In the genomic region with DNA sequence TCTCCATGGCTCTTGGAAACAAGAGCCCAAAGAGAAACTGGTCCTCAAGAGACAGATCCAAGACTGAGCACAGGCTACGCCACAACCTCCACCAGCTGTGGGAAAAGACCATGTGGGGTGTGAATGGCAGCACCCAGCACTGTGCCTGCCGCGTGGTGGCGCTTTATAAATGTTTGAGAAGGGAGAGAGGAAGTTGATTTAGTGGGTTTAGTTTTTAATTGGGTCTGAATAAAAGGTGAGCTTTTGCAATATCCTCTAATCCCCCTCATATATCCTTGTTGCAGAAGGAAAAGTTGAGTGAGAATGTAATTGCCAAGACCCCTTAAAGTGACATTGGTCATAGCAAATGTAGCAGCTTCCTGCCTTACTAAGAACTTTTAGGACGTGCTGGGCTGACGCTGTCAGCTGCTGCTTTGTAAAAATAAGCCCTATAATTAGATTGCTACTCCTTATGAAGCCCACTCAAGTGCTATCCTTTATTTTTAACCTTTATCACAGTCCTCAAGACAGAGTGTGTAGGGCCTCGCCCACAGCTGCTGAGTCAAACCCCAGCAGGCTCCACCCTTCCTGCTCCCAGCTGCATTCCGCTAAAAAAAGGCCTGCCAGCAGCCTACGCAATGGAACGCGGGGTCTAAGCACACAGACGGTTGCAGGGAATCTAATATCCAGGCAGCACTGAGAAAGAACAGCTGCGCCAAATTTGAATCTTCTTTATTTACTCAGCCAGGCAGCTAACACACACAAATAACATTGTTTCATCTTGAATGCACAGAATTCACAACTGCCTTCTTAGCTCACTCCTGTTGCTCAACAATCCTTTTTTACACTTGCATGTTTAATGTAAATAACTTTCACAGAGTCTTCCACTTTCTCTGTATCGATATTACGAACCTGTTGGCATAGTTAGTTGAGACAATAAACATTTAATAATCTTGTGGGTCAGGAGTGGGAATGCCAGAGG, we compare ENCODE assay signal across 8 cellular contexts. TPM values are rescaled to one million over a fixed set of nuclear protein-coding genes. Genes with fewer than 3 reads are reported as not detected.
A peak's percentile ranks its signal among the peaks of the same experiment; 100 is the strongest.
DNase-seq lines count a peak whose midpoint lies in the region; ATAC-seq and TF ChIP-seq lines count a peak whose summit lies in the region.

No MANE protein-coding gene starts in this region.

- peaks cover 24 to 27% (median 26%) of the 10 kb centered on the region in 3 donors for H3K4me1 Mint-ChIP-seq in T-cell

- peak overlapping the region; percentile 1 to 58 (median 48) for H3K4me3 Mint-ChIP-seq in T-cell

- no peaks in the 10 kb centered on the region for H3K36me3 ChIP-seq in KMS-11 (ENCODE audit: insufficient read depth)
- no peaks in the 10 kb centered on the region for H3K36me3 ChIP-seq in rectal smooth muscle tissue (ENCODE audit: control insufficient read depth, insufficient read depth, low read length)

- WGBS in right cardiac atrium: 5% methylated on average over 15 of the region's 15 CpGs

- no peaks in the 10 kb centered on the region for H4K20me1 ChIP-seq in KMS-11 (ENCODE audit: insufficient read depth)

- H3K27me3 ChIP-seq in KMS-11 (ENCODE audit: insufficient read depth, low read depth) (no peaks in the 10 kb centered on the region), right cardiac atrium (ENCODE audit: control insufficient read depth, insufficient read depth) (no peaks in the 10 kb centered on the region), rectal smooth muscle tissue (ENCODE audit: control insufficient read depth, insufficient read depth, low read length) (no peaks in the 10 kb centered on the region)

- H3K27me3 Mint-ChIP-seq in T-cell: no peaks in the 10 kb centered on the region

- POLR2A ChIA-PET in T-cell (lab: Charles Lee): interaction anchor here in 1 of 2 donors (0.6 kb wide), 1 partner anchor 1370 kb away, joined by 4 read pairs; no protein-coding TSS in a partner anchor

- no peaks in the 10 kb centered on the region for H3K9me3 ChIP-seq in right cardiac atrium (ENCODE audit: control insufficient read depth, low read length)

- intact Hi-C loops in right cardiac atrium (cut with DNase I): loop anchor here (5.0 to 10.0 kb wide), 4 partner anchors 48 to 395 kb away; a partner anchor contains a TSS

- H3K4me2 ChIP-seq in KMS-11: peak overlapping the region; percentile 57

- peak overlapping the region; percentile 80 to 86 for H3K27ac Mint-ChIP-seq in T-cell

- H3K27ac ChIP-seq in KMS-11: no peak overlapping the region; the same call in 1 of the 2 replicates
- peak overlapping the region; percentile 92 for H3K27ac ChIP-seq in right cardiac atrium (ENCODE audit: low read length)
- H3K27ac ChIP-seq in rectal smooth muscle tissue (ENCODE audit: low read depth, low read length): peak overlapping the region; percentile 83

- peak; percentile 90 for TF ChIP-seq CTCF in KMS-11 (conservative IDR thresholded peaks at IDR 0.05; ENCODE audit: low read depth, low read length)

- peaks cover 27% of the 10 kb centered on the region for H3K4me1 ChIP-seq in KMS-11 (ENCODE audit: low read depth, poor library complexity, severe bottlenecking)
- H3K4me1 ChIP-seq in right cardiac atrium (ENCODE audit: control insufficient read depth, insufficient read depth, low read length): peaks cover 2% of the 10 kb centered on the region
- peaks cover 21% of the 10 kb centered on the region for H3K4me1 ChIP-seq in rectal smooth muscle tissue (ENCODE audit: control insufficient read depth, insufficient read depth, low read length)

- peaks cover 4% of the 10 kb centered on the region for H3K36me3 Mint-ChIP-seq in T-cell

- H3K9ac ChIP-seq in KMS-11 (peak overlapping the region; percentile 13; the same call in 1 of the 2 replicates), rectal smooth muscle tissue (ENCODE audit: low read length) (no peak overlapping the region)

- H3K79me2 ChIP-seq in KMS-11 (ENCODE audit: insufficient read depth, low read depth): no peaks in the 10 kb centered on the region

- H3K4me3 ChIP-seq in KMS-11 (IDR thresholded peaks at IDR 0.05; ENCODE audit: insufficient read depth, low read depth, low read length) (peak overlapping the region; percentile 51), right cardiac atrium (ENCODE audit: low read length) (peak overlapping the region; percentile 14), rectal smooth muscle tissue (ENCODE audit: low read length) (peak overlapping the region; percentile 48)

- CTCF ChIA-PET in T-cell (lab: Charles Lee): interaction anchor here (0.5 to 3.6 kb wide), 41 partner anchors 8 to 1443 kb away, joined by 3 to 49 read pairs (median 4); a partner anchor contains a TSS

- peak; percentile 76 for ATAC-seq in GM21528 (IDR thresholded peaks at IDR 0.05; ENCODE audit: low FRiP score, unreplicated experiment)
- peak; percentile 65 to 89 (median 78) for ATAC-seq in T-cell (replicated peaks in 1 of 4)
- ATAC-seq in right cardiac atrium: peak; percentile 99
- no peak for ATAC-seq in HG02938 (IDR thresholded peaks at IDR 0.05; ENCODE audit: unreplicated experiment)

- peak; percentile 75 for DNase-seq in D341Med (ENCODE audit: low spot score)
- DNase-seq in T-cell: peak; percentile 44 to 78 (median 63)
- peak; percentile 87 for DNase-seq in amniotic stem cell (lab: John Stamatoyannopoulos, UW)
- peak; percentile 94 to 97 (median 96) for DNase-seq in right cardiac atrium

- H2AFZ ChIP-seq in KMS-11 (ENCODE audit: low read depth): peak overlapping the region; percentile 57

- no peaks in the 10 kb centered on the region for H3K9me3 Mint-ChIP-seq in T-cell

RNA-seq across cellular contexts. Expression of a gene that starts 47.3 kb away (rescaled TPM):
- total RNA-seq in T-cell: 100 to 1,000 TPM in 2 of 5 donors, 10 to 100 TPM in 3; 70.7 to 108 (median 98.3) TPM
- total RNA-seq in right cardiac atrium: 100 to 1,000 TPM; 638 to 760 (median 675) TPM
- 756 TPM for polyA plus RNA-seq in right cardiac atrium

Comparison
In these comparisons a context has a peak if more than half of its experiments do, and no peak if none do; other contexts are left out.
1. RNA of a gene that starts 47.3 kb away (total RNA-seq): 638 to 760 TPM in right cardiac atrium; 70.7 to 108 TPM in T-cell; every median in the first group is over 4 times any median in the second.
2. Peak in every context shown above with its lines, with median percentiles within 50 percentile points of each other: DNase-seq and H3K4me3 ChIP-seq.